In the genomic region with DNA sequence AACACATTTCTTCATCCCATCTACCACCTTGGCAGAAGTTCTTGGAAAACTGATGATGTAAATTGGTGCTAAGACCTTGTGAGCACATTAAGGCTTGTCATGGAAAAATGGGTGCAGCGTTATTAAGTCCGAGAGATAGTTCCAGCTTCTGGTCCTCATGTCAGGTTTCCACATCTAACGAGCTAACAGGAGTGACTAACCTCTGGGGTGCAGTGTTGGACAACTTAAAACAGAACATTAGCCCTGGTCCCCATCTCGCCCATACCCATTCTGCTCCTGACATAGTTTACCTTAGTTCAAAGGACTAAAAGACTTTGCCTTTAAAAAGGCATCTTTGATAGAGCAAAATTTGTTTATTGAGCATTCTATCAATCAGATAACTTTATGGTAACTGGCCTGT, we compare ENCODE assay signal across 8 cellular contexts.
DNase-seq lines count a peak whose midpoint lies in the region; ATAC-seq and TF ChIP-seq lines count a peak whose summit lies in the region.

No MANE protein-coding gene starts in this region.

- peak in 6 of 12 donors; percentile 5 to 27 (median 18) for TF ChIP-seq CTCF in heart left ventricle (IDR thresholded peaks at IDR 0.05)
- TF ChIP-seq CTCF in OCI-LY3 (IDR thresholded peaks at IDR 0.05; ENCODE audit: low read depth, low read length) = peak; percentile 60

- 32 to 53% (median 43%) methylated on average over 4 of the region's 4 CpGs for WGBS in heart left ventricle, 4 donors

- H3K36me3 Mint-ChIP-seq in activated CD8-positive, alpha-beta memory T cell treated with anti-CD3 and anti-CD28 coated beads, Interleukin-2, amount 10 ng/mL, durations not matched to agents 7 days and 5 days = no peaks in the 10 kb centered on the region

- H3K4me1 ChIP-seq in heart left ventricle (peaks cover 0 to 2% (median 0%) of the 10 kb centered on the region in 12 donors), OCI-LY3 (ENCODE audit: low read length) (no peaks in the 10 kb centered on the region; the same call in 1 of the 2 replicates)

- no peak overlapping the region for H3K4me3 Mint-ChIP-seq in activated CD8-positive, alpha-beta memory T cell treated with anti-CD3 and anti-CD28 coated beads, Interleukin-2, amount 10 ng/mL, durations not matched to agents 7 days and 5 days

- CTCF ChIA-PET in activated CD8-positive, alpha-beta memory T cell treated with anti-CD3 and anti-CD28 coated beads, Interleukin-2, amount 10 ng/mL, durations not matched to agents 7 days and 5 days (lab: Charles Lee) = interaction anchor here (1.0 to 1.3 kb wide), 3 partner anchors 38 to 212 kb away, joined by 3 to 4 read pairs (median 3); no protein-coding TSS in a partner anchor

- no peaks in the 10 kb centered on the region for H3K9me3 ChIP-seq in heart left ventricle
- H3K9me3 ChIP-seq in OCI-LY3 (ENCODE audit: insufficient read depth, low read length) = no peaks in the 10 kb centered on the region

- no peaks in the 10 kb centered on the region for H4K20me1 ChIP-seq in OCI-LY3 (ENCODE audit: insufficient read depth, low read length)

- no peaks in the 10 kb centered on the region for H3K4me1 Mint-ChIP-seq in activated CD8-positive, alpha-beta memory T cell treated with anti-CD3 and anti-CD28 coated beads, Interleukin-2, amount 10 ng/mL, durations not matched to agents 7 days and 5 days

- H2AFZ ChIP-seq in OCI-LY3 (ENCODE audit: low read depth, low read length) = no peak overlapping the region

- H3K9me3 Mint-ChIP-seq in activated CD8-positive, alpha-beta memory T cell treated with anti-CD3 and anti-CD28 coated beads, Interleukin-2, amount 10 ng/mL, durations not matched to agents 7 days and 5 days (ENCODE audit: low read depth) = no peaks in the 10 kb centered on the region

- H3K27me3 Mint-ChIP-seq in activated CD8-positive, alpha-beta memory T cell treated with anti-CD3 and anti-CD28 coated beads, Interleukin-2, amount 10 ng/mL, durations not matched to agents 7 days and 5 days = peaks cover 19% of the 10 kb centered on the region

- peak overlapping the region; percentile 30; the same call in 1 of the 2 replicates for H3K4me2 ChIP-seq in OCI-LY3 (ENCODE audit: low read length)

- H3K27ac ChIP-seq in heart left ventricle (no peak overlapping the region), OCI-LY3 (ENCODE audit: low read length) (no peak overlapping the region)

- H3K27ac Mint-ChIP-seq in activated CD8-positive, alpha-beta memory T cell treated with anti-CD3 and anti-CD28 coated beads, Interleukin-2, amount 10 ng/mL, durations not matched to agents 7 days and 5 days = no peak overlapping the region

- no peak for TF ChIP-seq POLR2A in heart left ventricle (IDR thresholded peaks at IDR 0.05)

- H3K4me3 ChIP-seq in heart left ventricle (no peak overlapping the region), OCI-LY3 (ENCODE audit: low read length) (no peak overlapping the region)

- ATAC-seq in heart left ventricle (peak in 3 of 4 donors; percentile 61 to 65 (median 61)), Right ventricle myocardium inferior (no peak), GM21367 (IDR thresholded peaks at IDR 0.05; ENCODE audit: unreplicated experiment) (no peak)
- ATAC-seq in activated CD8-positive, alpha-beta memory T cell treated with anti-CD3 and anti-CD28 coated beads, Interleukin-2, amount 10 ng/mL, durations not matched to agents 7 days and 5 days = no peak

- H3K27me3 ChIP-seq in heart left ventricle = peaks cover 0 to 27% (median 0%) of the 10 kb centered on the region in 9 donors
- H3K27me3 ChIP-seq in OCI-LY3 (ENCODE audit: low read depth, low read length) = no peaks in the 10 kb centered on the region

- DNase-seq in heart left ventricle = no peak
- DNase-seq in Right ventricle myocardium inferior (ENCODE audit: missing footprints) = no peak
- peak; percentile 37 for DNase-seq in fibroblast of peridontal ligament (ENCODE audit: extremely low read depth)
- DNase-seq in NCI-H1436 (lab: John Stamatoyannopoulos, UW) = no peak
- no peak for DNase-seq in activated CD8-positive, alpha-beta memory T cell treated with anti-CD3 and anti-CD28 coated beads, Interleukin-2, amount 10 ng/mL, durations not matched to agents 7 days and 5 days
- no peak for DNase-seq in AG08396 (ENCODE audit: low spot score)

- intact Hi-C loops in heart left ventricle (cut with DNase I) (loop anchor here in 5 of 10 donors (5.0 to 10.0 kb wide), 4 partner anchors 133 to 273 kb away; partner anchors contain the start of gene NIPBL (in 1 of the 5)), Right ventricle myocardium inferior (cut with DNase I) (loop anchor here (5.0 kb wide), 1 partner anchor 138 kb away; no protein-coding TSS in a partner anchor)

- H3K36me3 ChIP-seq in heart left ventricle (no peaks in the 10 kb centered on the region), OCI-LY3 (replicated peaks; ENCODE audit: low read depth, low read length) (no peaks in the 10 kb centered on the region)

- no peak overlapping the region for H3K9ac ChIP-seq in OCI-LY3 (ENCODE audit: low read length)

- H3K79me2 ChIP-seq in OCI-LY3 (ENCODE audit: low read length) = no peaks in the 10 kb centered on the region

Comparison
In these comparisons a context has a peak if more than half of its experiments do, and no peak if none do; other contexts are left out.
1. ATAC-seq: peak in heart left ventricle (3 of 4); none in Right ventricle myocardium inferior (single experiment), GM21367 (single experiment) and activated CD8-positive, alpha-beta memory T cell treated with anti-CD3 and anti-CD28 coated beads, Interleukin-2, amount 10 ng/mL, durations not matched to agents 7 days and 5 days (single experiment).